In genomic region chr1:181264843-181265242, GRCh38 we compare ENCODE assay signal across 40 cellular contexts.
"Had no signal": no experiment of that assay in that cellular context is flagged by ENCODE, and none has a peak within 500 bp of the region (broad histone marks: within the 10 kb centered on the region; RNA-seq: fewer than 3 reads in every experiment).

No MANE protein-coding gene starts in this region.

- H3K36me3 ChIP-seq: adrenal gland, ascending aorta, brain microvascular endothelial cell, breast epithelium, cardiac muscle cell had no signal

- ATAC-seq: activated naive CD4-positive, alpha-beta T cell treated with anti-CD3 and anti-CD28 coated beads, Interleukin-2, amount 50 U/mL, for 72 hours; activated naive CD8-positive, alpha-beta T cell treated with anti-CD3 and anti-CD28 coated beads, Interleukin-2, amount 50 U/mL, for 24 hours; activated T-cell treated with anti-CD3 and anti-CD28 coated beads, Interleukin-2, amount 50 U/mL, for 4 hours; activated T-cell treated with anti-CD3 and anti-CD28 coated beads, Interleukin-2, amount 50 U/mL, for 72 hours; activated T-helper 17 cell treated with anti-CD3 and anti-CD28 coated beads, Interleukin-2, amount 50 U/mL, for 72 hours; body of pancreas had no signal

- H3K4me1 ChIP-seq: adrenal gland, ascending aorta, body of pancreas, breast epithelium had no signal

- H3K36me3 Mint-ChIP-seq: activated naive CD4-positive, alpha-beta T cell treated with anti-CD3 and anti-CD28 coated beads, Interleukin-2, amount 10 ng/mL, durations not matched to agents 7 days and 5 days; activated naive CD4-positive, alpha-beta T cell treated with anti-CD3 and anti-CD28 coated beads, Interleukin-2, amount 50 U/mL, for 24 hours; activated naive CD4-positive, alpha-beta T cell treated with anti-CD3 and anti-CD28 coated beads, Interleukin-2, amount 50 U/mL, for 72 hours; activated naive CD8-positive, alpha-beta T cell; activated naive CD8-positive, alpha-beta T cell treated with anti-CD3 and anti-CD28 coated beads for 36 hours; activated naive CD8-positive, alpha-beta T cell treated with anti-CD3 and anti-CD28 coated beads, Interleukin-2, amount 10 ng/mL, durations not matched to agents 7 days and 5 days; brain had no signal

- H3K4me1 Mint-ChIP-seq: activated naive CD4-positive, alpha-beta T cell treated with anti-CD3 and anti-CD28 coated beads, Interleukin-2, amount 10 ng/mL, durations not matched to agents 7 days and 5 days; activated naive CD4-positive, alpha-beta T cell treated with anti-CD3 and anti-CD28 coated beads, Interleukin-2, amount 50 U/mL, for 24 hours; activated naive CD8-positive, alpha-beta T cell treated with anti-CD3 and anti-CD28 coated beads for 36 hours; activated naive CD8-positive, alpha-beta T cell treated with anti-CD3 and anti-CD28 coated beads, Interleukin-2, amount 10 ng/mL, durations not matched to agents 7 days and 5 days; activated naive CD8-positive, alpha-beta T cell treated with anti-CD3 and anti-CD28 coated beads, Interleukin-2, amount 50 U/mL, for 24 hours; activated T-helper 17 cell treated with anti-CD3 and anti-CD28 coated beads, Interleukin-2, amount 50 U/mL, for 72 hours; central memory CD8-positive, alpha-beta T cell had no signal

- H3K4me3 Mint-ChIP-seq: activated naive CD4-positive, alpha-beta T cell treated with anti-CD3 and anti-CD28 coated beads for 36 hours; activated naive CD4-positive, alpha-beta T cell treated with anti-CD3 and anti-CD28 coated beads, Interleukin-2, amount 10 ng/mL, durations not matched to agents 7 days and 5 days; activated naive CD4-positive, alpha-beta T cell treated with anti-CD3 and anti-CD28 coated beads, Interleukin-2, amount 50 U/mL, for 24 hours; activated naive CD8-positive, alpha-beta T cell; activated naive CD8-positive, alpha-beta T cell treated with anti-CD3 and anti-CD28 coated beads for 36 hours; activated naive CD8-positive, alpha-beta T cell treated with anti-CD3 and anti-CD28 coated beads, Interleukin-2, amount 10 ng/mL, durations not matched to agents 7 days and 5 days; activated naive CD8-positive, alpha-beta T cell treated with anti-CD3 and anti-CD28 coated beads, Interleukin-2, amount 50 U/mL, for 24 hours; activated T-cell treated with anti-CD3 and anti-CD28 coated beads, Interleukin-2, amount 50 U/mL, for 24 hours; activated T-cell treated with anti-CD3 and anti-CD28 coated beads, Interleukin-2, amount 50 U/mL, for 4 hours; activated T-cell treated with anti-CD3 and anti-CD28 coated beads, Interleukin-2, amount 50 U/mL, for 72 hours; activated T-helper 1 cell treated with anti-CD3 and anti-CD28 coated beads, Interleukin-12 subunit alpha, Interleukin-12 subunit beta, Interleukin-2, Interleukin-4 antibody, amounts not matched to agents 30 ng/mL and 10 ng/mL and 1 ng/mL, durations not matched to agents 14 hours and 24 hours and 36 hours; activated T-helper 17 cell treated with anti-CD3 and anti-CD28 coated beads, Interleukin-2, amount 50 U/mL, for 72 hours; brain; central memory CD8-positive, alpha-beta T cell had no signal

- FAIRE-seq: astrocyte, bronchial epithelial cell had no signal

- DNase-seq: activated effector memory CD4-positive, alpha-beta T cell treated with anti-CD3 and anti-CD28 coated beads, Interleukin-2, amount 50 U/mL, for 16 hours; activated effector memory CD4-positive, alpha-beta T cell treated with Interleukin-2 at 50 U/mL for 16 hours; activated gamma-delta T cell; activated gamma-delta T cell treated with Interleukin-2 at 50 U/mL for 16 hours; activated naive CD4-positive, alpha-beta T cell; activated naive CD4-positive, alpha-beta T cell treated with anti-CD3 and anti-CD28 coated beads for 36 hours; activated naive CD4-positive, alpha-beta T cell treated with anti-CD3 and anti-CD28 coated beads, Interleukin-2, amount 10 ng/mL, durations not matched to agents 7 days and 5 days; activated naive CD4-positive, alpha-beta T cell treated with anti-CD3 and anti-CD28 coated beads, Interleukin-2, amount 50 U/mL, for 16 hours; activated naive CD4-positive, alpha-beta T cell treated with Interleukin-2 at 50 U/mL for 16 hours; activated naive CD8-positive, alpha-beta T cell treated with anti-CD3 and anti-CD28 coated beads for 36 hours; activated naive CD8-positive, alpha-beta T cell treated with anti-CD3 and anti-CD28 coated beads, Interleukin-2, amount 10 ng/mL, durations not matched to agents 7 days and 5 days; activated naive CD8-positive, alpha-beta T cell treated with anti-CD3 and anti-CD28 coated beads, Interleukin-2, amount 50 U/mL, for 24 hours; activated T-cell treated with anti-CD3 and anti-CD28 coated beads, Interleukin-2, amount 50 U/mL, for 1 hour; activated T-cell treated with anti-CD3 and anti-CD28 coated beads, Interleukin-2, amount 50 U/mL, for 24 hours; activated T-cell treated with anti-CD3 and anti-CD28 coated beads, Interleukin-2, amount 50 U/mL, for 4 hours; activated T-cell treated with anti-CD3 and anti-CD28 coated beads, Interleukin-2, amount 50 U/mL, for 48 hours; activated T-cell treated with anti-CD3 and anti-CD28 coated beads, Interleukin-2, amount 50 U/mL, for 72 hours; adrenal gland; amniotic stem cell; amygdala; anterior cingulate cortex; aorta; body of pancreas; brain microvascular endothelial cell; caudate nucleus; central memory CD4-positive, alpha-beta T cell; cerebellar nuclear complex had no signal

- H3K27ac ChIP-seq: adrenal gland, ascending aorta, body of pancreas, brain microvascular endothelial cell, breast epithelium, cardiac muscle cell had no signal

- H3K27me3 ChIP-seq: adrenal gland, ascending aorta, body of pancreas, brain microvascular endothelial cell had no signal

- H3K4me3 ChIP-seq: adrenal gland, ascending aorta, body of pancreas, breast epithelium, cardiac muscle cell had no signal

- H3K27me3 Mint-ChIP-seq: activated naive CD4-positive, alpha-beta T cell treated with anti-CD3 and anti-CD28 coated beads, Interleukin-2, amount 50 U/mL, for 24 hours; activated naive CD8-positive, alpha-beta T cell; activated naive CD8-positive, alpha-beta T cell treated with anti-CD3 and anti-CD28 coated beads, Interleukin-2, amount 50 U/mL, for 24 hours had no signal

- H3K27ac Mint-ChIP-seq: activated naive CD4-positive, alpha-beta T cell treated with anti-CD3 and anti-CD28 coated beads for 36 hours; activated naive CD4-positive, alpha-beta T cell treated with anti-CD3 and anti-CD28 coated beads, Interleukin-2, amount 10 ng/mL, durations not matched to agents 7 days and 5 days; activated naive CD4-positive, alpha-beta T cell treated with anti-CD3 and anti-CD28 coated beads, Interleukin-2, amount 50 U/mL, for 24 hours; activated naive CD4-positive, alpha-beta T cell treated with anti-CD3 and anti-CD28 coated beads, Interleukin-2, amount 50 U/mL, for 72 hours; activated naive CD8-positive, alpha-beta T cell; activated naive CD8-positive, alpha-beta T cell treated with anti-CD3 and anti-CD28 coated beads for 36 hours; activated naive CD8-positive, alpha-beta T cell treated with anti-CD3 and anti-CD28 coated beads, Interleukin-2, amount 10 ng/mL, durations not matched to agents 7 days and 5 days; activated naive CD8-positive, alpha-beta T cell treated with anti-CD3 and anti-CD28 coated beads, Interleukin-2, amount 50 U/mL, for 24 hours; activated T-cell treated with anti-CD3 and anti-CD28 coated beads, Interleukin-2, amount 50 U/mL, for 24 hours; activated T-cell treated with anti-CD3 and anti-CD28 coated beads, Interleukin-2, amount 50 U/mL, for 72 hours; activated T-helper 1 cell treated with anti-CD3 and anti-CD28 coated beads, Interleukin-12 subunit alpha, Interleukin-12 subunit beta, Interleukin-2, Interleukin-4 antibody, amounts not matched to agents 30 ng/mL and 10 ng/mL and 1 ng/mL, durations not matched to agents 14 hours and 24 hours and 36 hours; activated T-helper 17 cell treated with anti-CD3 and anti-CD28 coated beads, Interleukin-2, amount 50 U/mL, for 72 hours; activated T-helper 2 cell treated with anti-CD3 and anti-CD28 coated beads, Interferon-gamma antibody, Interleukin-2, Interleukin-4, amounts not matched to agents 10 μg/mL and 5 μg/mL and 100 μg/mL, durations not matched to agents 14 hours and 24 hours and 36 hours; brain had no signal

- H3K9me3 ChIP-seq: adrenal gland, ascending aorta, body of pancreas, breast epithelium had no signal

- H3K9me3 Mint-ChIP-seq: activated naive CD4-positive, alpha-beta T cell treated with anti-CD3 and anti-CD28 coated beads, Interleukin-2, amount 10 ng/mL, durations not matched to agents 7 days and 5 days; activated naive CD4-positive, alpha-beta T cell treated with anti-CD3 and anti-CD28 coated beads, Interleukin-2, amount 50 U/mL, for 24 hours; activated naive CD4-positive, alpha-beta T cell treated with anti-CD3 and anti-CD28 coated beads, Interleukin-2, amount 50 U/mL, for 72 hours; activated naive CD8-positive, alpha-beta T cell treated with anti-CD3 and anti-CD28 coated beads, Interleukin-2, amount 50 U/mL, for 24 hours; activated T-cell treated with anti-CD3 and anti-CD28 coated beads, Interleukin-2, amount 50 U/mL, for 24 hours; activated T-cell treated with anti-CD3 and anti-CD28 coated beads, Interleukin-2, amount 50 U/mL, for 4 hours; activated T-cell treated with anti-CD3 and anti-CD28 coated beads, Interleukin-2, amount 50 U/mL, for 72 hours; activated T-helper 1 cell treated with anti-CD3 and anti-CD28 coated beads, Interleukin-12 subunit alpha, Interleukin-12 subunit beta, Interleukin-2, Interleukin-4 antibody, amounts not matched to agents 30 ng/mL and 10 ng/mL and 1 ng/mL, durations not matched to agents 14 hours and 24 hours and 36 hours; activated T-helper 17 cell treated with anti-CD3 and anti-CD28 coated beads, Interleukin-2, amount 50 U/mL, for 72 hours; activated T-helper 2 cell treated with anti-CD3 and anti-CD28 coated beads, Interferon-gamma antibody, Interleukin-2, Interleukin-4, amounts not matched to agents 10 μg/mL and 5 μg/mL and 100 μg/mL, durations not matched to agents 14 hours and 24 hours and 36 hours; central memory CD8-positive, alpha-beta T cell had no signal
